Comparison of ENCODE assay signal across 1 cellular context in the genomic region with DNA sequence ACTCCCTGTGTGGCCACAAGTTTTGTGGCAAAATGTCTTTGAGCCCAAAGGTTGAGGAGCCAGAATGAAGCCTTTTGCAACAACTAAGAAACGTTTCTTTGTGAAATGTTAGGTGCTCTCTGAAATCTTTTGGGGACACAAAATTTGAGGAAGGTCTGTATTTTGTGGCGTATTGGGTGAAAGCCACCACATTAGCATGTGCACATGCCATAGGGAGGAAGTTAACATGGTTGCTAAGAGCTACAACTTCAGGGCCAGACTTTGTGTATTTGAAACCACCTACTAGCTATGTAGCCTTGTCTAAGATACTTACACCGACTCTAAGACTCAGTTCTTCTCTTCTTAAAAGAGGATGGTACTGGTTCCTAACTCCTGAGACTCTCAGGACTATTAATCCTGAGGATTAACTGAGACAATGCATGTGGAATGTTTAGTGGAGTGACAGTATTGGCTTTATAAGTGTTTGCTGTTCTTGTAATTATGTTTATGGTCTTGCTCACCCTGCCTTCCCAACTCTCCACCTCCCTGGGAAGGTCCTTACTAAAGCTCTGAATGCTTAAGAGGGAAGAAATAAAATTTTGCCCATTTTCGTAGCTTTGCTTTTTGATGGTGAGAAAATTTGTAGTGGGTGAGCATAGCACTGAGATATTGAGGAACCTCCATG.
TF ChIP-seq lines count a peak whose summit lies in the region.

No MANE protein-coding gene starts in this region.

TF ChIP-seq in H1, 55 proteins besides CTCF, POLR2A, EP300 and RAD21:
- TF ChIP-seq SAP30 (IDR thresholded peaks at IDR 0.05; ENCODE audit: insufficient read depth, insufficient replicate concordance, low read length) (no peak), HDAC6 (IDR thresholded peaks at IDR 0.05; ENCODE audit: low read depth, low read length) (no peak), BRCA1 (IDR thresholded peaks at IDR 0.05; ENCODE audit: low read depth, low read length) (no peak), POU5F1 (IDR thresholded peaks at IDR 0.05; ENCODE audit: low read depth, low read length) (no peak)
